In the genomic region with DNA sequence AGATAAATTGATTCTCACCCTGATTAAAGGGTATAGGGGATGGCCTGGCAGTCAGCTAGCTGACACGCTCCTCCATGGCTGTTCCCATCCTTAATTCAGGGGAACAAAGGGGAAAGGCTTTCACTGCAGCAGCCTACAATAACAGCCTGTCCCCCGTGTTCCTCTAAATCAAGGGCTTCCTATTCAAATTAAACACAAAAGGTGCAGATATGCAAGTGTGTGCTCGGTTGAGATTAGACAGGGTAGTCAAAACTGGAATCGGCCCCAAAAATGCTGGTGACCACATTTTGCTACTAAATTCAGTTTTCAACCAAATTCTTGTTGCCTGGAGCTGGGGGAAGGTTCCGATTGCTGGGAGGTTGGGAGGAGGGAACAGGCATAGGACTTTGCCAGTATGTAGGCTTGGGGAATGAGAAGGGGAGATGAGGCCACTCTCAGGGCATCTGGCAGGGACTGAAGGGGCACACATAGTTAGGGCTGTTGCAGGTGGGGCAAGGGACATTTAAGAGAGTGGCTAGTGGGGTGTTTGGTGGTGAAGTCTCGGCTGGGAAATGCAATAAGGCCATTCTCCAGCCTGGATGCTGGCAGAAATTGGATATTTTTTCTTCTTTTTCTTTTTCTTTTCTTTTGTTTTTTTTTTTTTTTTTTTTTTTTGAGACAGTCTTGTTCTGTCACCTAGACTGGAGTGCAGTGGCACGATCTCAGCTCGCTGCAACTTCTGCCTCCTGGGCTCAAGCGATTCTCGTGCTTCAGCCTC, we compare ENCODE assay signal across 12 cellular contexts. TPM values are rescaled to one million over a fixed set of nuclear protein-coding genes. Genes with fewer than 3 reads are reported as not detected.
A peak's percentile ranks its signal among the peaks of the same experiment; 100 is the strongest.
DNase-seq lines count a peak whose midpoint lies in the region; ATAC-seq lines count a peak whose summit lies in the region.
"Had no signal": no experiment of that assay in that cellular context is flagged by ENCODE, and none has a peak within 500 bp of the region (broad histone marks: within the 10 kb centered on the region; RNA-seq: fewer than 3 reads in every experiment).

No MANE protein-coding gene starts in this region.

- peak overlapping the region; percentile 62 for H3K4me3 Mint-ChIP-seq in activated T-helper 17 cell treated with anti-CD3 and anti-CD28 coated beads, Interleukin-2, amount 50 U/mL, for 72 hours
- H3K4me3 Mint-ChIP-seq: CD8-positive, alpha-beta T cell had no signal

- H3K36me3 Mint-ChIP-seq in activated T-helper 17 cell treated with anti-CD3 and anti-CD28 coated beads, Interleukin-2, amount 50 U/mL, for 72 hours (ENCODE audit: low read depth), result no peaks in the 10 kb centered on the region
- H3K36me3 Mint-ChIP-seq: CD8-positive, alpha-beta T cell had no signal

- intact Hi-C loops in posterior vena cava (cut with DNase I), result loop anchor here in 1 of 2 donors (2.0 kb wide), 1 partner anchor 69 kb away; no protein-coding TSS in a partner anchor

- DNase-seq in NCI-H187 treated with DMSO at 0.1 percent for 48 hours (lab: John Stamatoyannopoulos, UW) (no peak), posterior vena cava (ENCODE audit: low spot score) (no peak), kidney tubule cell (ENCODE audit: low spot score) (no peak)
- DNase-seq: CD8-positive, alpha-beta T cell; NCI-H446; stimulated activated CD4-positive, alpha-beta T cell treated with anti-CD3 and anti-CD28 coated beads, Interleukin-4, amount 100 ng/mL, for 4 hours; tibial artery had no signal

- ATAC-seq in GM18502 (IDR thresholded peaks at IDR 0.05; ENCODE audit: poor library complexity, unreplicated experiment), result peak; percentile 31
- peak; percentile 46 for ATAC-seq in GM21515 (IDR thresholded peaks at IDR 0.05; ENCODE audit: unreplicated experiment)
- ATAC-seq in HG03097 (IDR thresholded peaks at IDR 0.05; ENCODE audit: low FRiP score, unreplicated experiment), result peak; percentile 10
- peak; percentile 18 for ATAC-seq in activated T-helper 17 cell treated with anti-CD3 and anti-CD28 coated beads, Interleukin-2, amount 50 U/mL, for 72 hours (replicated peaks)
- no peak for ATAC-seq in esophagus mucosa
- ATAC-seq: CD8-positive, alpha-beta T cell had no signal

- H3K27ac Mint-ChIP-seq in activated T-helper 17 cell treated with anti-CD3 and anti-CD28 coated beads, Interleukin-2, amount 50 U/mL, for 72 hours, result peak overlapping the region; percentile 81
- H3K27ac Mint-ChIP-seq: CD8-positive, alpha-beta T cell had no signal

- H3K27me3 Mint-ChIP-seq in activated T-helper 17 cell treated with anti-CD3 and anti-CD28 coated beads, Interleukin-2, amount 50 U/mL, for 72 hours, result peaks cover 2% of the 10 kb centered on the region

- H3K4me1 Mint-ChIP-seq in activated T-helper 17 cell treated with anti-CD3 and anti-CD28 coated beads, Interleukin-2, amount 50 U/mL, for 72 hours, result peaks cover 18% of the 10 kb centered on the region

- H3K9me3 Mint-ChIP-seq in activated T-helper 17 cell treated with anti-CD3 and anti-CD28 coated beads, Interleukin-2, amount 50 U/mL, for 72 hours, result no peaks in the 10 kb centered on the region
- H3K9me3 Mint-ChIP-seq: CD8-positive, alpha-beta T cell had no signal

RNA-seq across cellular contexts. Expression of gene CTSH, which starts 32.9 kb away (rescaled TPM):
- total RNA-seq in activated T-helper 17 cell treated with anti-CD3 and anti-CD28 coated beads, Interleukin-2, amount 50 U/mL, for 72 hours, result 100 to 1,000 TPM; 306 to 503 TPM
- 100 to 1,000 TPM in 1 of 2 donors, 10 to 100 TPM in 1; 40.0 to 129 TPM for total RNA-seq in posterior vena cava
- total RNA-seq in esophagus mucosa, result 56.4 TPM
